In genomic region chr1:9233942-9234222, GRCh38 we compare ENCODE assay signal across 1 cellular context.
TF ChIP-seq lines count a peak whose summit lies in the region.

No MANE protein-coding gene starts in this region.

TF ChIP-seq in HCT116, 20 proteins besides CTCF, POLR2A, EP300 and RAD21 (continued from another document):
- TF ChIP-seq REST (IDR thresholded peaks at IDR 0.05; ENCODE audit: low read depth) (no peak), ZFX (IDR thresholded peaks at IDR 0.05) (no peak), SP1 (IDR thresholded peaks at IDR 0.05; ENCODE audit: low read depth) (no peak), JUND (IDR thresholded peaks at IDR 0.05) (no peak), MAX (IDR thresholded peaks at IDR 0.05) (no peak), YY1 (IDR thresholded peaks at IDR 0.05; ENCODE audit: extremely low read depth, insufficient replicate concordance, low read depth, low read length) (no peak), CEBPB (IDR thresholded peaks at IDR 0.05; ENCODE audit: low read depth) (no peak), EZH2phosphoT487 (IDR thresholded peaks at IDR 0.05; ENCODE audit: borderline replicate concordance) (no peak), POLR2AphosphoS5 (IDR thresholded peaks at IDR 0.05; ENCODE audit: low read depth, low read length) (no peak)
- TF ChIP-seq, protein P1, sequence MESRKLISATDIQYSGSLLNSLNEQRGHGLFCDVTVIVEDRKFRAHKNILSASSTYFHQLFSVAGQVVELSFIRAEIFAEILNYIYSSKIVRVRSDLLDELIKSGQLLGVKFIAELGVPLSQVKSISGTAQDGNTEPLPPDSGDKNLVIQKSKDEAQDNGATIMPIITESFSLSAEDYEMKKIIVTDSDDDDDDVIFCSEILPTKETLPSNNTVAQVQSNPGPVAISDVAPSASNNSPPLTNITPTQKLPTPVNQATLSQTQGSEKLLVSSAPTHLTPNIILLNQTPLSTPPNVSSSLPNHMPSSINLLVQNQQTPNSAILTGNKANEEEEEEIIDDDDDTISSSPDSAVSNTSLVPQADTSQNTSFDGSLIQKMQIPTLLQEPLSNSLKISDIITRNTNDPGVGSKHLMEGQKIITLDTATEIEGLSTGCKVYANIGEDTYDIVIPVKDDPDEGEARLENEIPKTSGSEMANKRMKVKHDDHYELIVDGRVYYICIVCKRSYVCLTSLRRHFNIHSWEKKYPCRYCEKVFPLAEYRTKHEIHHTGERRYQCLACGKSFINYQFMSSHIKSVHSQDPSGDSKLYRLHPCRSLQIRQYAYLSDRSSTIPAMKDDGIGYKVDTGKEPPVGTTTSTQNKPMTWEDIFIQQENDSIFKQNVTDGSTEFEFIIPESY (IDR thresholded peaks at IDR 0.05; ENCODE audit: extremely low read depth, insufficient replicate concordance, low read length) = no peak
TF ChIP-seq in HCT116: peak in this region for 0.
